1 cellular context compared by ENCODE assay signal in genomic region chr21:37564341-37564923, GRCh38.
TF ChIP-seq lines count a peak whose summit lies in the region.

No MANE protein-coding gene starts in this region.

TF ChIP-seq in HEK293, 187 proteins besides CTCF, POLR2A, EP300 and RAD21 (continued from another document):
- TF ChIP-seq ZNF16 (tag by site-specific recombination; IDR thresholded peaks at IDR 0.05; ENCODE audit: low read depth), result no peak
